ENCODE assay signal across 13 cellular contexts in the genomic region with DNA sequence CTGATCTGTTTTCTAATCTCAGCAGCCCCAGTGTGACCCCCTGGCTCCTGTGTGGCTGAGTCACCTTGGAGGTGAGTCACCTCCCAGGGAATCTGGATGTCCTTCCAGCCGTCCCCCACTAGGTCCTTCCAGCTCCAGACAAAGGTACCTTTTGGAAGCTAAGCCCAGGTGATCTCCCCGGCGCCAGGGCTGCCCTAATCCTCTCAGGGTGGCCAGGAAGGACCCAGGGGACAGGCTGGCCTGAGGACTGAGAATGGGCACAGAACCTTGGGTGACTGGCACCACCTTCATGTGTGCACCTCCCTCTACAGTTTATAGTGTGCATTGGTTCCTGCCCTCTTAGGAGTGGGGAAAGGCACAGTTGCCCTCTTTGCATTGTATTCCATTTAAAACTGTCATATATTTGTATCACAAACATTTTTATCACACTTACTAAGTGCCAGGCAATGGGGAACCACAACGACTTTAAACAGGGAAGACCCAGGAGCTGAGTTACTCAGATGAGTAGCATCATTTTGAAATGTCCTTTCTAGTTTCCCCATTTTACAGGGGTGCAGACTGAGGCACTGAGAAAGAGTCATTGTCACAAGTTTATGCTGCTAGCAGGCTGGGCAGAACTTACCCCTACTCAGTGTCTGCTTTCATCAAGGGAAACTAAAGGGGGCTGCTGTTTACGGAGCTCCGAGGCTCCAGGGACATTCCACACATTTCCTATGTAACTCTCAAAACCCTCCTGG. TPM values are rescaled to one million over a fixed set of nuclear protein-coding genes. Genes with fewer than 3 reads are reported as not detected.
DNase-seq lines count a peak whose midpoint lies in the region; ATAC-seq and TF ChIP-seq lines count a peak whose summit lies in the region.
"Had no signal": no experiment of that assay in that cellular context is flagged by ENCODE, and none has a peak within 500 bp of the region (broad histone marks: within the 10 kb centered on the region; RNA-seq: fewer than 3 reads in every experiment).

No MANE protein-coding gene starts in this region.

- H4K20me1 ChIP-seq in PC-9 (ENCODE audit: insufficient read depth), result peaks cover 4% of the 10 kb centered on the region; the same call in 1 of the 2 replicates

- H2AFZ ChIP-seq in PC-9, result no peak overlapping the region

- no peaks in the 10 kb centered on the region for H3K9me2 ChIP-seq in PC-9 (ENCODE audit: insufficient read depth)

- H3K4me3 ChIP-seq in GM12864 (ENCODE audit: low read depth, low read length) (no peak overlapping the region), PC-9 (no peak overlapping the region)
- H3K4me3 ChIP-seq: colonic mucosa had no signal

- no peaks in the 10 kb centered on the region for H3K79me2 ChIP-seq in PC-9 (ENCODE audit: low read depth)

- no peaks in the 10 kb centered on the region for H3K4me1 ChIP-seq in PC-9 (replicated peaks; ENCODE audit: insufficient read depth)
- H3K4me1 ChIP-seq: colonic mucosa had no signal

- ATAC-seq in esophagus mucosa, result peak; percentile 28
- no peak for ATAC-seq in GM18858 (IDR thresholded peaks at IDR 0.05; ENCODE audit: unreplicated experiment)
- ATAC-seq in HG03025 (IDR thresholded peaks at IDR 0.05; ENCODE audit: low FRiP score, unreplicated experiment), result no peak

- H3K4me2 ChIP-seq in PC-9, result no peak overlapping the region

- peaks cover 57% of the 10 kb centered on the region for H3K27me3 ChIP-seq in PC-9 (ENCODE audit: insufficient read depth, low read depth)
- H3K27me3 ChIP-seq: colonic mucosa had no signal

- BruUV-seq in PC-9 (replicated peaks; lab: Mats Ljungman, UMichigan), result no TSS peak

- H3K36me3 ChIP-seq in PC-9 (ENCODE audit: low read depth), result no peaks in the 10 kb centered on the region
- H3K36me3 ChIP-seq: colonic mucosa had no signal

- no peaks in the 10 kb centered on the region for H3K9me3 ChIP-seq in PC-9 (ENCODE audit: insufficient read depth, low read depth)
- H3K9me3 ChIP-seq: colonic mucosa had no signal

- no peaks in the 10 kb centered on the region for H3F3A ChIP-seq in PC-9 (ENCODE audit: insufficient read depth, low read depth)

- CTCF ChIA-PET in PC-9 (lab: Charles Lee), result no interaction called here

- DNase-seq in 8988T, result peak; percentile 61
- no peak for DNase-seq in GM12864 (ENCODE audit: low read depth)
- no peak for DNase-seq in PC-9
- DNase-seq in hepatic stellate cell (ENCODE audit: low spot score), result no peak
- no peak for DNase-seq in NCI-H187 treated with DMSO at 0.1 percent for 48 hours (lab: John Stamatoyannopoulos, UW)
- DNase-seq: colonic mucosa, GOT3, NCI-H2029 treated with DMSO at 0.1 percent for 48 hours had no signal

- peak; percentile 59 for TF ChIP-seq CTCF in GM12864 (IDR thresholded peaks at IDR 0.05; ENCODE audit: low read depth, low read length, missing control alignments)
- TF ChIP-seq CTCF in PC-9 (conservative IDR thresholded peaks at IDR 0.05), result peak; percentile 59

- POLR2A ChIA-PET in PC-9 (lab: Charles Lee; ENCODE audit: unreplicated experiment), result no interaction called here

- intact Hi-C loops in PC-9 (cut with micrococcal nuclease; ENCODE audit: unreplicated experiment), result no loop called here

- no peak overlapping the region for H3K27ac ChIP-seq in PC-9
- H3K27ac ChIP-seq: colonic mucosa had no signal

RNA-seq across cellular contexts. Expression of gene BPIFB4, which starts 2.6 kb away (rescaled TPM):
- total RNA-seq in PC-9 (2021) (not detected in 2 replicates), esophagus mucosa (not detected)
- total RNA-seq: colonic mucosa, lower leg skin, urinary bladder had no signal

RNA-seq across cellular contexts. Expression of gene BPIFB3, which starts 23.1 kb away (rescaled TPM):
- not detected in 2 replicates for total RNA-seq in PC-9 (2021)
- not detected for total RNA-seq in esophagus mucosa
- total RNA-seq: colonic mucosa, lower leg skin, urinary bladder had no signal

RNA-seq across cellular contexts. Expression of gene BPIFB6, which starts 45.4 kb away (rescaled TPM):
- total RNA-seq in PC-9 (2021), result not detected in 2 replicates
- not detected for total RNA-seq in esophagus mucosa
- total RNA-seq: colonic mucosa, lower leg skin, urinary bladder had no signal
